ENCODE assay signal across 8 cellular contexts in genomic region chr5:172187118-172188032, GRCh38. TPM values are rescaled to one million over a fixed set of nuclear protein-coding genes. Genes with fewer than 3 reads are reported as not detected.
DNase-seq lines count a peak whose midpoint lies in the region; ATAC-seq and TF ChIP-seq lines count a peak whose summit lies in the region.

No MANE protein-coding gene starts in this region.

- TF ChIP-seq CTCF in gastrocnemius medialis (IDR thresholded peaks at IDR 0.05 in 4 of 5, conservative IDR thresholded peaks at IDR 0.05 in 1 of 5), result peak in 1 of 5 experiments; percentile 12

- DNase-seq in DMS114 treated with DMSO at 0.1 percent for 48 hours (lab: John Stamatoyannopoulos, UW; ENCODE audit: unreplicated experiment) (peak; percentile 33), hepatic stellate cell (ENCODE audit: low spot score) (peak; percentile 82), gastrocnemius medialis (no peak), NCI-H446 (lab: John Stamatoyannopoulos, UW) (no peak)

- H3K9me3 Mint-ChIP-seq in T-helper 1 cell treated with Interleukin-12 subunit alpha and Interleukin-12 subunit beta and Interleukin-4 antibody, amounts not matched to agents 30 μg/mL and 1 μg/mL, for 36 hours, result no peaks in the 10 kb centered on the region

- peaks cover 30% of the 10 kb centered on the region for H3K36me3 Mint-ChIP-seq in T-helper 1 cell treated with Interleukin-12 subunit alpha and Interleukin-12 subunit beta and Interleukin-4 antibody, amounts not matched to agents 30 μg/mL and 1 μg/mL, for 36 hours (ENCODE audit: low read depth)

- intact Hi-C loops in gastrocnemius medialis (cut with DNase I; ENCODE audit: low total_unique reads), result loop anchor here (1.0 kb wide), 3 partner anchors 80 to 106 kb away; partner anchors contain the start of gene UBTD2

- no peak for TF ChIP-seq POLR2A in gastrocnemius medialis (IDR thresholded peaks at IDR 0.05)

- H3K4me3 Mint-ChIP-seq in T-helper 1 cell treated with Interleukin-12 subunit alpha and Interleukin-12 subunit beta and Interleukin-4 antibody, amounts not matched to agents 30 μg/mL and 1 μg/mL, for 36 hours, result peak overlapping the region; percentile 97

- H3K27ac Mint-ChIP-seq in T-helper 1 cell treated with Interleukin-12 subunit alpha and Interleukin-12 subunit beta and Interleukin-4 antibody, amounts not matched to agents 30 μg/mL and 1 μg/mL, for 36 hours, result peak overlapping the region; percentile 95

- H3K27me3 ChIP-seq in HUES6 (ENCODE audit: control insufficient read depth, insufficient read depth, low read length) (no peaks in the 10 kb centered on the region), gastrocnemius medialis (no peaks in the 10 kb centered on the region)

- H3K9me3 ChIP-seq in HUES6 (ENCODE audit: control insufficient read depth, insufficient read depth, low read depth, low read length) (no peaks in the 10 kb centered on the region), gastrocnemius medialis (no peaks in the 10 kb centered on the region)

- in situ Hi-C loops in gastrocnemius medialis (cut with MboI; ENCODE audit: low sequenced_read_pairs in 4 of 4), result loop anchor here in 3 of 4 donors (5.0 to 25.0 kb wide), 3 partner anchors 75 to 100 kb away; partner anchors contain the start of gene UBTD2 (in 2 of the 3)

- no peak overlapping the region; the same call in 1 of the 2 replicates for H3K27ac ChIP-seq in HUES6 (ENCODE audit: low read depth, low read length)
- peak overlapping the region; percentile 48 for H3K27ac ChIP-seq in angular gyrus (ENCODE audit: low read depth, low read length)
- peak overlapping the region; percentile 79 to 88 (median 84) for H3K27ac ChIP-seq in gastrocnemius medialis

- no peaks in the 10 kb centered on the region for H3K36me3 ChIP-seq in HUES6 (ENCODE audit: control insufficient read depth, insufficient read depth, low read length)
- H3K36me3 ChIP-seq in gastrocnemius medialis, result no peaks in the 10 kb centered on the region

- H3K4me3 ChIP-seq in HUES6 (ENCODE audit: low read depth, low read length), result peak overlapping the region; percentile 94
- peak overlapping the region; percentile 57 to 87 (median 86) for H3K4me3 ChIP-seq in gastrocnemius medialis

- H3K27me3 Mint-ChIP-seq in T-helper 1 cell treated with Interleukin-12 subunit alpha and Interleukin-12 subunit beta and Interleukin-4 antibody, amounts not matched to agents 30 μg/mL and 1 μg/mL, for 36 hours (ENCODE audit: low read depth), result peaks cover 10% of the 10 kb centered on the region

- ATAC-seq in GM21447 (IDR thresholded peaks at IDR 0.05; ENCODE audit: unreplicated experiment) (peak; percentile 34), gastrocnemius medialis (peak in 1 of 2 donors; percentile 8)

- H3K4me1 ChIP-seq in HUES6 (ENCODE audit: control insufficient read depth, insufficient read depth, low read length) (peaks cover 22% of the 10 kb centered on the region), gastrocnemius medialis (peaks cover 14 to 15% of the 10 kb centered on the region in 2 donors)

- H3K4me1 Mint-ChIP-seq in T-helper 1 cell treated with Interleukin-12 subunit alpha and Interleukin-12 subunit beta and Interleukin-4 antibody, amounts not matched to agents 30 μg/mL and 1 μg/mL, for 36 hours (ENCODE audit: low read depth), result peaks cover 28% of the 10 kb centered on the region

- H3K9ac ChIP-seq in HUES6 (ENCODE audit: low read length), result peak overlapping the region; percentile 83

RNA-seq across cellular contexts. Expression of gene STK10, which starts 0.6 kb away (rescaled TPM):
- 10 to 100 TPM in 1 of 4 donors, 1 to 10 TPM in 3; 5.4 to 18.3 (median 5.7) TPM for total RNA-seq in gastrocnemius medialis

RNA-seq across cellular contexts. Expression of gene EFCAB9, which starts 6.6 kb away (rescaled TPM):
- not detected for total RNA-seq in gastrocnemius medialis

Comparison
In these comparisons a context has a peak if more than half of its experiments do, and no peak if none do; other contexts are left out.
1. DNase-seq: peak in DMS114 treated with DMSO at 0.1 percent for 48 hours (single experiment) and hepatic stellate cell (single experiment); none in gastrocnemius medialis (0 of 2) and NCI-H446 (0 of 2).